Comparison of ENCODE assay signal across 19 cellular contexts in genomic region chr3:41330465-41330864, GRCh38.
DNase-seq lines count a peak whose midpoint lies in the region; TF ChIP-seq lines count a peak whose summit lies in the region.
"Had no signal": no experiment of that assay in that cellular context is flagged by ENCODE, and none has a peak within 500 bp of the region (broad histone marks: within the 10 kb centered on the region; RNA-seq: fewer than 3 reads in every experiment).

No MANE protein-coding gene starts in this region.

- H3K27me3 Mint-ChIP-seq in type B pancreatic cell = no peaks in the 10 kb centered on the region
- H3K27me3 Mint-ChIP-seq: activated naive CD8-positive, alpha-beta T cell treated with anti-CD3 and anti-CD28 coated beads for 36 hours; stimulated activated naive CD8-positive, alpha-beta T cell treated with anti-CD3 and anti-CD28 coated beads, Interleukin-15, Interleukin-2, amounts not matched to agents 100 ng/mL and 50 ng/mL, for 24 hours had no signal

- H2AFZ ChIP-seq in mesenchymal stem cell (ENCODE audit: low read depth, low read length) = no peak overlapping the region

- H3K79me1 ChIP-seq in mesenchymal stem cell (replicated peaks; ENCODE audit: low read length, poor library complexity, severe bottlenecking) = no peaks in the 10 kb centered on the region

- in situ Hi-C loops in brain microvascular endothelial cell (cut with HindIII; ENCODE audit: low pct_ligation_motif_present, low sequenced_read_pairs) = no loop called here

- no peak overlapping the region for H3K4ac ChIP-seq in mesenchymal stem cell (ENCODE audit: low read depth in 1 of 2, low read length in 2 of 2)

- no peak overlapping the region for H3K4me2 ChIP-seq in mesenchymal stem cell (ENCODE audit: low read length, poor library complexity, severe bottlenecking)

- H4K8ac ChIP-seq in mesenchymal stem cell (ENCODE audit: low read length) = no peak overlapping the region

- no peak overlapping the region for H3K4me3 Mint-ChIP-seq in type B pancreatic cell
- H3K4me3 Mint-ChIP-seq: activated naive CD8-positive, alpha-beta T cell treated with anti-CD3 and anti-CD28 coated beads for 36 hours; CD8-positive, alpha-beta memory T cell; stimulated activated naive CD8-positive, alpha-beta T cell treated with anti-CD3 and anti-CD28 coated beads, Interleukin-15, Interleukin-2, amounts not matched to agents 100 ng/mL and 50 ng/mL, for 24 hours had no signal

- no peak overlapping the region for H2BK5ac ChIP-seq in mesenchymal stem cell (ENCODE audit: low read depth, low read length, poor library complexity, severe bottlenecking)

- no peak overlapping the region for H2BK15ac ChIP-seq in mesenchymal stem cell (ENCODE audit: low read depth, poor library complexity, severe bottlenecking)

- H2BK12ac ChIP-seq in mesenchymal stem cell (ENCODE audit: low read length in 2 of 2) = no peak overlapping the region

- H3K27me3 ChIP-seq in HUES64 (ENCODE audit: insufficient read depth, low read length) = no peaks in the 10 kb centered on the region
- no peaks in the 10 kb centered on the region for H3K27me3 ChIP-seq in brain microvascular endothelial cell (replicated peaks)
- H3K27me3 ChIP-seq in mesenchymal stem cell (ENCODE audit: control insufficient read depth in 1 of 2, insufficient read depth in 1 of 2, low read length in 2 of 2) = no peaks in the 10 kb centered on the region
- H3K27me3 ChIP-seq: breast epithelium, tibial nerve had no signal

- H3K27ac Mint-ChIP-seq in type B pancreatic cell = no peak overlapping the region
- H3K27ac Mint-ChIP-seq: activated naive CD8-positive, alpha-beta T cell treated with anti-CD3 and anti-CD28 coated beads for 36 hours; stimulated activated naive CD8-positive, alpha-beta T cell treated with anti-CD3 and anti-CD28 coated beads, Interleukin-15, Interleukin-2, amounts not matched to agents 100 ng/mL and 50 ng/mL, for 24 hours had no signal

- H3K36me3 ChIP-seq in HUES64 (ENCODE audit: insufficient read depth, low read length) (no peaks in the 10 kb centered on the region), brain microvascular endothelial cell (replicated peaks) (no peaks in the 10 kb centered on the region), mesenchymal stem cell (ENCODE audit: control insufficient read depth in 1 of 2, insufficient read depth in 2 of 2, low read depth in 1 of 2, low read length in 2 of 2) (no peaks in the 10 kb centered on the region)
- H3K36me3 ChIP-seq: breast epithelium, tibial nerve had no signal

- TF ChIP-seq CTCF in brain microvascular endothelial cell (IDR thresholded peaks at IDR 0.05; ENCODE audit: low read depth, low read length, missing control alignments) = no peak
- no peak for TF ChIP-seq CTCF in type B pancreatic cell (conservative IDR thresholded peaks at IDR 0.05)

- H2AK5ac ChIP-seq in mesenchymal stem cell (ENCODE audit: low read length, severe bottlenecking) = no peak overlapping the region

- H3K27ac ChIP-seq in HUES64 (ENCODE audit: low read depth, low read length) = peak overlapping the region; percentile 55; the same call in 1 of the 2 replicates
- H3K27ac ChIP-seq in brain microvascular endothelial cell = peak overlapping the region; percentile 78
- H3K27ac ChIP-seq in mesenchymal stem cell (ENCODE audit: low read length, poor library complexity, severe bottlenecking) = no peak overlapping the region
- H3K27ac ChIP-seq: breast epithelium, tibial nerve had no signal

- 30% methylated on average over 1 of the region's 1 CpG for WGBS in HUES64
- no CpG with 5 or more reads among the region's 1 CpG for WGBS in mesenchymal stem cell

- DNase-seq in EL (peak; percentile 31), brain microvascular endothelial cell (peak; percentile 70), mesenchymal stem cell (peak; percentile 85), amygdala (lab: John Stamatoyannopoulos, UW) (no peak), NCI-H1436 (lab: John Stamatoyannopoulos, UW) (no peak), type B pancreatic cell (ENCODE audit: extremely low spot score, unreplicated experiment) (no peak)
- no peak for DNase-seq in NK-92 treated with Interleukin-12 subunit alpha and Interleukin-12 subunit beta, amount 100 ng/mL, for 24 hours (lab: John Stamatoyannopoulos, UW)
- DNase-seq: activated CD4-positive, CD25-positive, alpha-beta regulatory T cell treated with anti-CD3 and anti-CD28 coated beads, Interleukin-2, amount 50 U/mL, for 72 hours; activated naive CD8-positive, alpha-beta T cell treated with anti-CD3 and anti-CD28 coated beads for 36 hours; CD8-positive, alpha-beta memory T cell; DND-41; head of caudate nucleus; NCI-H1417; NCI-H748 treated with DMSO at 0.1 percent for 48 hours; nucleus accumbens had no signal

- no peaks in the 10 kb centered on the region for H3K36me3 Mint-ChIP-seq in type B pancreatic cell
- H3K36me3 Mint-ChIP-seq: activated naive CD8-positive, alpha-beta T cell treated with anti-CD3 and anti-CD28 coated beads for 36 hours; CD8-positive, alpha-beta memory T cell had no signal

- H3K14ac ChIP-seq in mesenchymal stem cell (ENCODE audit: low read length in 2 of 2) = no peak overlapping the region

- H3K4me1 ChIP-seq in HUES64 (ENCODE audit: insufficient read depth, low read length) (peaks cover 26% of the 10 kb centered on the region), mesenchymal stem cell (ENCODE audit: control insufficient read depth, insufficient read depth, low read depth, low read length) (peaks cover 1% of the 10 kb centered on the region)
- H3K4me1 ChIP-seq: breast epithelium, tibial nerve had no signal

- H3K4me3 ChIP-seq in HUES64 (ENCODE audit: low read length) = no peak overlapping the region
- no peak overlapping the region for H3K4me3 ChIP-seq in brain microvascular endothelial cell (ENCODE audit: low read depth, low read length)
- no peak overlapping the region for H3K4me3 ChIP-seq in mesenchymal stem cell (ENCODE audit: insufficient read depth in 1 of 2, low read depth in 1 of 2, low read length in 2 of 2)
- H3K4me3 ChIP-seq: breast epithelium, tibial nerve had no signal

- no peak overlapping the region for H2BK120ac ChIP-seq in mesenchymal stem cell (ENCODE audit: low read depth, low read length)

- H3K9me3 ChIP-seq in HUES64 (ENCODE audit: insufficient read depth, low read depth, low read length) = no peaks in the 10 kb centered on the region
- no peaks in the 10 kb centered on the region for H3K9me3 ChIP-seq in mesenchymal stem cell (ENCODE audit: control insufficient read depth, low read length)
- H3K9me3 ChIP-seq: breast epithelium, tibial nerve had no signal

- H3K9me3 Mint-ChIP-seq in type B pancreatic cell = no peaks in the 10 kb centered on the region
- H3K9me3 Mint-ChIP-seq: activated naive CD8-positive, alpha-beta T cell treated with anti-CD3 and anti-CD28 coated beads for 36 hours; CD8-positive, alpha-beta memory T cell; stimulated activated naive CD8-positive, alpha-beta T cell treated with anti-CD3 and anti-CD28 coated beads, Interleukin-15, Interleukin-2, amounts not matched to agents 100 ng/mL and 50 ng/mL, for 24 hours had no signal

- no peak overlapping the region for H4K91ac ChIP-seq in mesenchymal stem cell (ENCODE audit: low read length)

- no peak overlapping the region for H3K18ac ChIP-seq in mesenchymal stem cell (ENCODE audit: low read depth in 1 of 2, low read length in 2 of 2)

- H3K9ac ChIP-seq in HUES64 (ENCODE audit: low read depth, low read length) = no peak overlapping the region
- no peak overlapping the region for H3K9ac ChIP-seq in mesenchymal stem cell (ENCODE audit: low read length)

- H3K4me1 Mint-ChIP-seq in type B pancreatic cell (ENCODE audit: unreplicated experiment) = peaks cover 19% of the 10 kb centered on the region
- H3K4me1 Mint-ChIP-seq: CD8-positive, alpha-beta memory T cell had no signal

- H3K23ac ChIP-seq in mesenchymal stem cell (ENCODE audit: low read length in 2 of 2) = no peak overlapping the region

Comparison
In these comparisons a context has a peak if more than half of its experiments do, and no peak if none do; other contexts are left out.
1. DNase-seq: peak in EL (single experiment), brain microvascular endothelial cell (single experiment) and mesenchymal stem cell (single experiment); none in amygdala (0 of 56), NK-92 treated with Interleukin-12 subunit alpha and Interleukin-12 subunit beta, amount 100 ng/mL, for 24 hours (single experiment), NCI-H1436 (single experiment) and type B pancreatic cell (single experiment).